Comparison of ENCODE assay signal across 1 cellular context in genomic region chr1:27632387-27633297, GRCh38.
A peak's percentile ranks its signal among the peaks of the same experiment; 100 is the strongest.
TF ChIP-seq lines count a peak whose summit lies in the region.

No MANE protein-coding gene starts in this region.

TF ChIP-seq in HepG2, 621 proteins besides CTCF, POLR2A, EP300 and RAD21:
- TF ChIP-seq ZNF678 (CRISPR knock-in tag; IDR thresholded peaks at IDR 0.05) (no peak), ZNF660 (CRISPR knock-in tag; IDR thresholded peaks at IDR 0.05; ENCODE audit: borderline replicate concordance, low read depth) (no peak), ZMYM3 (CRISPR knock-in tag; IDR thresholded peaks at IDR 0.05) (0 out of 2 replicates have a peak, but pooled peaks have one; percentile 56), ZNF629 (CRISPR knock-in tag; conservative IDR thresholded peaks at IDR 0.05) (peak; percentile 80; the same call in 1 of the 2 replicates)
